In the genomic region with DNA sequence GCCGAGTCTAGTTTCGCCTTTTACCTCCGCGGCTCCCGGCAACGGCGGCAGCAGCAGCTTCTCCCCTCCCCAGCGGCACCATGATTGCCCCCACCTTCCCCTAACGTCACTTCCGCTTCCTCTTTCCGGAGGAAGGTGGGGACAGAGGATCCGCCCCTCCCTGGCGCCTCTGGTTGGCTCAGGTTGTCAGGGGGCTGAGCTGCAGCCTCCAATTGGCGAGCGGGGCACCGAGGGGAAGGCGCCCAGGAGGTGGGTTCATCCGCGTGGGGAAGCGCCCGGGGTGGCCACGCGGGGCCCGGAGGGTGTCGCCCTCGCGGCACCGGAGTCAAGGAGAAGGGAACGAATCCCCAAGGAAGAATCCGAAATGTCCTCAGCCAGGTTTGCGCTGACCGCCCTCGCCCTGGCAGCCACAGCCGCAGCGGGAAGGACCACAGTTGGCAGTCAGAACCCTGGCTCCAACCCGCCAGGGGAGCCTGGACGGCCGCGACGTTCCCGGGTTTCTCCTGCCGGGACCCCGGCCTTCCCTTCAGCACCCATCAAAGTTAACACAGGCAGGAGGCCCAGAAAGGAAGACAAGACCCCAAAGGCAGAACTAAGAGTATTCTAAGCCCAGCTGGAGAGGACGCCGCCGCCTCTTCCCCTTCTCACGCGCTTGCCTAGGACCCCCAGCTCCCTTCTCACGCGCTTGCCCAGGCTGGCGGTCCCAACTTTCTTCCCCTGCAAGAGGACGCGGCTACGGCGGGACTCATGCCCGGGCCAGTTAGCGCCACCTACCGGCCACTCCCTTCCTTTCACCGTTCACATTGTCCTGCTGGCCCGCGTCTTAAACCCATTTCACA, we compare ENCODE assay signal across 8 cellular contexts. TPM values are rescaled to one million over a fixed set of nuclear protein-coding genes. Genes with fewer than 3 reads are reported as not detected.
DNase-seq lines count a peak whose midpoint lies in the region; ATAC-seq, FAIRE-seq and TF ChIP-seq lines count a peak whose summit lies in the region.

A gene (minus strand): TSS at position 86 of the 839 bp plus-strand sequence. CDS start 1,934 bp downstream, outside the sequence.

- H3K23ac ChIP-seq in H1 (ENCODE audit: insufficient read length) (no peak within 1 kb of the TSS), mesendoderm (ENCODE audit: low read length) (peak within 1 kb of the TSS; percentile 45)

- peak within 1 kb of the TSS; percentile 84 for H3K4me3 Mint-ChIP-seq in Caco-2 (ENCODE audit: unreplicated experiment)

- H3K9me3 Mint-ChIP-seq in Caco-2 (ENCODE audit: unreplicated experiment), result no peaks in the 10 kb centered on the region

- no peak within 1 kb of the TSS for H3K14ac ChIP-seq in H1 (ENCODE audit: insufficient read length)

- no peak for TF ChIP-seq EP300 in H1 (IDR thresholded peaks at IDR 0.05; ENCODE audit: borderline replicate concordance in 1 of 2, low read depth in 2 of 2, low read length in 2 of 2)

- H3K18ac ChIP-seq in H1 (ENCODE audit: extremely low read depth, low read length) (peak within 1 kb of the TSS; percentile 98), mesendoderm (ENCODE audit: low read length) (peak within 1 kb of the TSS; percentile 29)

- no peak within 1 kb of the TSS for H2BK12ac ChIP-seq in H1 (ENCODE audit: low read depth, low read length)

- POLR2A ChIA-PET in Caco-2 (lab: Charles Lee) (interaction anchor here (0.6 to 1.3 kb wide), 4 partner anchors 15 to 71 kb away, joined by 3 to 8 read pairs (median 4); a partner anchor contains a TSS), H1 (lab: Charles Lee; ENCODE audit: partially characterized antibody) (interaction anchor here (0.6 to 2.3 kb wide), 24 partner anchors 10 to 164 kb away, joined by 3 to 23 read pairs (median 3); a partner anchor contains a TSS)

- H4K91ac ChIP-seq in H1 (replicated peaks; ENCODE audit: insufficient read length, low read length), result peak within 1 kb of the TSS; percentile 94

- peak; percentile 58 to 61; a peak in 3 of 4 replicates for TF ChIP-seq RAD21 in H1 (IDR thresholded peaks at IDR 0.05 in 1 of 2, conservative IDR thresholded peaks at IDR 0.05 in 1 of 2; ENCODE audit: low read depth in 2 of 2, low read length in 2 of 2)

- H2BK120ac ChIP-seq in H1 (replicated peaks; ENCODE audit: low read depth, low read length), result no peak within 1 kb of the TSS
- no peak within 1 kb of the TSS for H2BK120ac ChIP-seq in mesendoderm (ENCODE audit: low read depth, low read length)

- no peaks in the 10 kb centered on the region; the same call in 1 of the 2 replicates for H3K23me2 ChIP-seq in H1 (ENCODE audit: low read depth, low read length)

- peaks cover 5% of the 10 kb centered on the region; the same call in 1 of the 2 replicates for H3K4me1 ChIP-seq in Caco-2
- H3K4me1 ChIP-seq in H1 (replicated peaks in 1 of 4; ENCODE audit: control insufficient read depth in 3 of 4, insufficient read depth in 4 of 4, low read length in 3 of 4), result no peaks in the 10 kb centered on the region
- H3K4me1 ChIP-seq in mesendoderm (ENCODE audit: control insufficient read depth, low read depth, low read length), result peaks cover 1% of the 10 kb centered on the region

- H3K79me1 ChIP-seq in H1 (ENCODE audit: low read depth, low read length), result 0 out of 2 replicates have a peak, but pooled peaks cover 2% of the 10 kb centered on the region
- peaks cover 7% of the 10 kb centered on the region for H3K79me1 ChIP-seq in mesendoderm (ENCODE audit: low read length)

- FAIRE-seq in HTR-8/SVneo (lab: Jason Lieb, UNC) (peak; percentile 81), H1 (lab: Jason Lieb, UNC) (no peak)

- H3K4me3 ChIP-seq in Caco-2 (ENCODE audit: low read depth, low read length), result peak within 1 kb of the TSS; percentile 62
- H3K4me3 ChIP-seq in H1 (ENCODE audit: extremely low read depth in 1 of 4, insufficient read depth in 2 of 4, low read depth in 3 of 4, low read length in 4 of 4), result peak within 1 kb of the TSS; percentile 83 to 100 (median 94)
- peak within 1 kb of the TSS; percentile 97 for H3K4me3 ChIP-seq in mesendoderm (ENCODE audit: low read length)

- H3K79me2 ChIP-seq in H1 (ENCODE audit: control insufficient read depth in 1 of 2, insufficient read depth in 2 of 2, low read length in 2 of 2) (peaks cover 0 to 13% of the 10 kb centered on the region in 2 experiments; a peak in 3 of 4 replicates), mesendoderm (ENCODE audit: control insufficient read depth, insufficient read depth, low read length) (peaks cover 11% of the 10 kb centered on the region)

- H3K27me3 ChIP-seq in Caco-2 (replicated peaks; ENCODE audit: control insufficient read depth, insufficient read depth, low read length), result no peaks in the 10 kb centered on the region
- no peaks in the 10 kb centered on the region for H3K27me3 ChIP-seq in H1 (replicated peaks in 1 of 4; ENCODE audit: control insufficient read depth in 3 of 4, extremely low read depth in 1 of 4, insufficient read depth in 3 of 4, low read length in 3 of 4)
- H3K27me3 ChIP-seq in mesendoderm (ENCODE audit: insufficient read depth, low read length, poor library complexity), result no peaks in the 10 kb centered on the region

- H3K36me3 ChIP-seq in Caco-2 (ENCODE audit: control insufficient read depth, insufficient read depth, low read length) (no peaks in the 10 kb centered on the region), H1 (ENCODE audit: control insufficient read depth in 2 of 4, insufficient read depth in 4 of 4, low read length in 3 of 4) (peaks cover 5 to 12% (median 8%) of the 10 kb centered on the region in 4 experiments; a peak in 6 of 8 replicates), mesendoderm (ENCODE audit: control insufficient read depth, insufficient read depth, low read length) (peaks cover 2% of the 10 kb centered on the region)

- peak within 1 kb of the TSS; percentile 91 for H4K8ac ChIP-seq in H1 (ENCODE audit: extremely low read depth, insufficient read depth, low read length)
- H4K8ac ChIP-seq in mesendoderm (ENCODE audit: low read depth, low read length), result peak within 1 kb of the TSS; percentile 16

- no peaks in the 10 kb centered on the region for H3K27me3 Mint-ChIP-seq in Caco-2 (ENCODE audit: insufficient read depth, unreplicated experiment)

- no peak within 1 kb of the TSS for H2AK5ac ChIP-seq in H1 (ENCODE audit: low read depth, low read length)
- no peak within 1 kb of the TSS for H2AK5ac ChIP-seq in mesendoderm (ENCODE audit: low read length)

- H3K9ac ChIP-seq in H1 (replicated peaks in 1 of 4; ENCODE audit: extremely low read depth in 1 of 4, low read depth in 3 of 4, low read length in 3 of 4) (peak within 1 kb of the TSS; percentile 83 to 88 (median 85)), mesendoderm (ENCODE audit: low read length) (peak within 1 kb of the TSS; percentile 97)

- H2AFZ ChIP-seq in H1 (ENCODE audit: low read length), result peak within 1 kb of the TSS; percentile 95

- H3K9me3 ChIP-seq in Caco-2 (no peaks in the 10 kb centered on the region), H1 (ENCODE audit: insufficient read depth in 2 of 2, low read depth in 1 of 2, low read length in 1 of 2) (no peaks in the 10 kb centered on the region)

- ATAC-seq in GM21360 (IDR thresholded peaks at IDR 0.05; ENCODE audit: unreplicated experiment), result peak; percentile 95

- H4K5ac ChIP-seq in H1 (ENCODE audit: insufficient read length, low read depth, low read length), result peak within 1 kb of the TSS; percentile 77
- H4K5ac ChIP-seq in mesendoderm (ENCODE audit: low read length), result no peak within 1 kb of the TSS

- no peaks in the 10 kb centered on the region for H3K4me1 Mint-ChIP-seq in Caco-2 (ENCODE audit: low read depth, unreplicated experiment)

- H3K4ac ChIP-seq in H1 (replicated peaks; ENCODE audit: insufficient read length, low read depth, low read length), result peak within 1 kb of the TSS; percentile 27
- H3K4ac ChIP-seq in mesendoderm (ENCODE audit: low read depth, low read length), result peak within 1 kb of the TSS; percentile 56

- peak; percentile 77 to 94 for TF ChIP-seq POLR2A in H1 (IDR thresholded peaks at IDR 0.05; ENCODE audit: control extremely low read depth in 1 of 2, low read depth in 2 of 2, low read length in 2 of 2)

- DNase-seq in Caco-2 (peak; percentile 93 to 94), HTR-8/SVneo (ENCODE audit: insufficient read length, low spot score) (peak; percentile 97), NOMO-1 treated with DMSO at 0.1 percent for 48 hours (lab: John Stamatoyannopoulos, UW; ENCODE audit: unreplicated experiment) (peak; percentile 94), H1 (ENCODE audit: low read depth in 1 of 2, low spot score in 2 of 2) (peak; percentile 82 to 97), mesendoderm (peak; percentile 99)
- DNase-seq in activated CD8-positive, alpha-beta memory T cell treated with anti-CD3 and anti-CD28 coated beads for 4 hours (ENCODE audit: low read depth in 2 of 2), result peak; percentile 93 to 97
- peak; percentile 94 for DNase-seq in stimulated activated CD8-positive, alpha-beta memory T cell treated with anti-CD3 and anti-CD28 coated beads, Interleukin-15, amount 100 ng/mL, for 1 hour (ENCODE audit: low read depth)

- H2BK5ac ChIP-seq in H1 (ENCODE audit: low read depth, low read length) (peak within 1 kb of the TSS; percentile 76; the same call in 1 of the 2 replicates), mesendoderm (ENCODE audit: low read length) (no peak within 1 kb of the TSS)

- peak within 1 kb of the TSS; percentile 22 to 85 for H3K4me2 ChIP-seq in H1 (ENCODE audit: insufficient read depth in 1 of 2, low read depth in 2 of 2, low read length in 2 of 2)
- peak within 1 kb of the TSS; percentile 71 for H3K4me2 ChIP-seq in mesendoderm (ENCODE audit: low read length)

- TF ChIP-seq CTCF in Caco-2 (IDR thresholded peaks at IDR 0.05; ENCODE audit: insufficient read depth in 1 of 2, low read depth in 1 of 2, low read length in 1 of 2, severe bottlenecking in 1 of 2, unreplicated experiment in 1 of 2) (peak; percentile 64 to 66), H1 (IDR thresholded peaks at IDR 0.05; ENCODE audit: control extremely low read depth in 1 of 3, insufficient read depth in 1 of 3, low read depth in 1 of 3, low read length in 3 of 3) (peak; percentile 77 to 95 (median 91))

- peaks cover 0 to 3% of the 10 kb centered on the region in 2 experiments for H4K20me1 ChIP-seq in H1 (replicated peaks in 1 of 2; ENCODE audit: control insufficient read depth in 1 of 2, insufficient read depth in 2 of 2, low read length in 2 of 2)

- TSS peak; percentile 89 for BruUV-seq in Caco-2 (replicated peaks; lab: Mats Ljungman, UMichigan)

- H3K56ac ChIP-seq in H1 (replicated peaks; ENCODE audit: insufficient read length, low read depth, low read length) (peak within 1 kb of the TSS; percentile 24), mesendoderm (ENCODE audit: low read length) (peak within 1 kb of the TSS; percentile 99)

- peak within 1 kb of the TSS; percentile 87 for H3K27ac ChIP-seq in H1 (ENCODE audit: low read depth, low read length)
- peak within 1 kb of the TSS; percentile 62 for H3K27ac ChIP-seq in mesendoderm (ENCODE audit: low read depth, low read length)

- CTCF ChIA-PET in Caco-2 (lab: Charles Lee), result interaction anchor here (0.5 to 1.8 kb wide), 10 partner anchors 16 to 257 kb away, joined by 3 to 5 read pairs (median 4); no protein-coding TSS in a partner anchor
- CTCF ChIA-PET in H1 (lab: Charles Lee; ENCODE audit: partially characterized antibody), result interaction anchor here (0.5 to 3.9 kb wide), 27 partner anchors 9 to 269 kb away, joined by 3 to 22 read pairs (median 5); a partner anchor contains a TSS

- H2BK20ac ChIP-seq in H1 (ENCODE audit: low read length), result no peak within 1 kb of the TSS

- intact Hi-C loops in Caco-2 (cut with micrococcal nuclease; ENCODE audit: unreplicated experiment), result loop anchor here (5.0 kb wide), 1 partner anchor 47 kb away; no protein-coding TSS in a partner anchor

- peaks cover 36% of the 10 kb centered on the region for H3K36me3 Mint-ChIP-seq in Caco-2 (ENCODE audit: insufficient read depth, unreplicated experiment)

- H2BK15ac ChIP-seq in H1 (ENCODE audit: low read length) (no peak within 1 kb of the TSS), mesendoderm (replicated peaks; ENCODE audit: low read depth) (no peak within 1 kb of the TSS)

- 1% methylated on average over 46 of the region's 61 CpGs; no CpG with 5 or more reads in 1 of the 2 experiments for WGBS in H1 (ENCODE audit: extremely low coverage in 1 of 2, insufficient coverage in 1 of 2, insufficient read length in 1 of 2, insufficient replicate concordance in 2 of 2, low coverage in 1 of 2, low lambda C conversion rate in 2 of 2, missing lambda C conversion rate in 1 of 2), 2 experiments
- no CpG with 5 or more reads among the region's 61 CpGs for WGBS in mesendoderm (ENCODE audit: extremely low coverage, insufficient coverage, low lambda C conversion rate)

- H3K27ac Mint-ChIP-seq in Caco-2 (ENCODE audit: unreplicated experiment), result peak within 1 kb of the TSS; percentile 91

RNA-seq across cellular contexts. Expression of the gene that starts here (rescaled TPM):
- 6.4 and 8.4 TPM in 2 replicates for total RNA-seq in Caco-2 (2022)
- 12.6 and 15.5 TPM in 2 replicates for total RNA-seq in H1 (2021; fragmentation: NEBNext Ultra II Directional; extraction: Animal tissue kit (Norgen Biotek cat#: 25700))
- 3.2 and 4.0 TPM in 2 replicates for polyA plus RNA-seq in H1 (2011; rRNA removed)
- polyA plus RNA-seq in H1 (2011; cell fraction: cytosol; rRNA removed), result 2.9 TPM
- polyA plus RNA-seq in H1 (2011; cell fraction: nucleus; rRNA removed), result 3.1 TPM
- 3.7 to 6.6 TPM (median 4.2 TPM) in 4 replicates for polyA plus RNA-seq in H1 (2012, experiment 1 of 2)
- 0.71 TPM for polyA plus RNA-seq in H1 (2012, experiment 2 of 2)
- polyA plus RNA-seq in H1 (2013, experiment 1 of 2), result 3.5 TPM
- 3.4 TPM for polyA plus RNA-seq in H1 (2013, experiment 2 of 2)
- 9.9 and 16.2 TPM in 2 replicates for polyA minus RNA-seq in H1 (2011; rRNA and poly(A)+ RNA removed)
- polyA minus RNA-seq in H1 (2011; cell fraction: cytosol; rRNA and poly(A)+ RNA removed), result 4.0 TPM
- polyA minus RNA-seq in H1 (2011; cell fraction: nucleus; rRNA and poly(A)+ RNA removed), result 4.8 TPM
- 4.1 TPM for polyA plus RNA-seq in mesendoderm (2013, experiment 1 of 2)
- polyA plus RNA-seq in mesendoderm (2013, experiment 2 of 2), result 3.7 TPM

Comparison
In these comparisons a context has a peak if more than half of its experiments do, and no peak if none do; other contexts are left out.
1. Peak in every context shown above with its lines: DNase-seq, ATAC-seq, H3K4me3 ChIP-seq and H3K27ac ChIP-seq.